Comparison of ENCODE assay signal across 8 cellular contexts in the genomic region with DNA sequence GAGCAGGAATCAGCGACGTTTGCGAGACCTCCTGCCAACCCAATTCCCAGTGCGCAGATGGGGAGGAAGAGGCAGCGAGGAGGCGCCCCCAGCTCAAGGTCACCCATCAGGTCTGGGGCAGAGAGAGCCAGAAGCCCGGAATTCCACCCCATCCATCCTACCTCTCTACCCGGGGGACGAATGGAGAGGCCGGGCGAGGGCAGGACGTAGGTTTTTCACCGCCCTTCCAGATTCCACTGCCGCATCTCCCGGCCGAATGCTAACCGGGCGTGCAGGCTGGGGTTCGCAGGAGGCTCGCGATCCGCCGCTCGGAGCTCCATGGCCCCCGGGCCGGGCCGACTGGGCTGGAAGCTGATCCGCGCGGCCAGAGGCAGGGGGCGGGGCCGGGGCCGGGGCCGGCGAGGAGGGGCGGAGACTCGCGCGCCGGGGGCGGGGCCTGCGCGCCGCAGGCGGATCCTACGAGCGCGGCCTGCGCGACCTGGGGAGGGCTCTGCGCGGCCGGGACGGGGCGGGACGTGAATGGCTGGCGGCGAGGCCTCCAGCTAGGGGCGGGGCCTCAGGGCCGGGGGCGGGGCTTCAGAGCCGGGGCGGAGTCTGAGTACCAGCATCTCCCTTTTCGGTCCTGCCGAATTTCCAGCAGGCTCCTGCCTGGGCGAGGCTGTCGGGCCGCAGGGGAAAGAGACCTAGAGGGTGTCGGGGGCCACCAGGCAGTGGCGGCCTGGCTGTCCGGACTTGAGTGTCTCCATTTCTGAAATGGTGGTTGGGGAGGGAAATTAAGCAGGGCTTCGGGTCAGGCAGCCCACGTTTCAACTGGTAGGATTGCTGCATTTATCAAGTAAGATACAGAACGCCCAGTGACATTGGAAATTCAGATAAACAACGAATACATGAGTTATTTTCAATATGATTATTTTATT. TPM values are rescaled to one million over a fixed set of nuclear protein-coding genes. Genes with fewer than 3 reads are reported as not detected.
DNase-seq lines count a peak whose midpoint lies in the region; ATAC-seq lines count a peak whose summit lies in the region.

TSS of gene ST6GALNAC4 (minus strand) at position 377 of the 917 bp plus-strand sequence. CDS start 622 bp downstream, outside the sequence.

- peak within 1 kb of the TSS; percentile 77 for H3K4me3 ChIP-seq in CD4-positive, CD25-positive, alpha-beta regulatory T cell (ENCODE audit: low read depth, low read length)
- H3K4me3 ChIP-seq in endocrine pancreas (ENCODE audit: control insufficient read depth, insufficient read depth, low read length), result peak within 1 kb of the TSS; percentile 19

- H3K4me3 Mint-ChIP-seq in CD4-positive, CD25-positive, alpha-beta regulatory T cell, result peak within 1 kb of the TSS; percentile 88 to 97 (median 94)

- peak within 1 kb of the TSS; percentile 66 for H3K27ac ChIP-seq in CD4-positive, CD25-positive, alpha-beta regulatory T cell (ENCODE audit: insufficient read depth, low read length, poor library complexity, severe bottlenecking)

- peaks cover 50% of the 10 kb centered on the region for H3K4me1 ChIP-seq in CD4-positive, CD25-positive, alpha-beta regulatory T cell (ENCODE audit: control insufficient read depth, insufficient read depth, low read length, poor library complexity, severe bottlenecking)
- H3K4me1 ChIP-seq in endocrine pancreas (ENCODE audit: control insufficient read depth, insufficient read depth, low read length), result no peaks in the 10 kb centered on the region

- H3K4me1 Mint-ChIP-seq in CD4-positive, CD25-positive, alpha-beta regulatory T cell, result peaks cover 0 to 57% (median 31%) of the 10 kb centered on the region in 4 donors

- H3K36me3 ChIP-seq in CD4-positive, CD25-positive, alpha-beta regulatory T cell (ENCODE audit: control insufficient read depth, insufficient read depth, low read length), result peaks cover 6% of the 10 kb centered on the region
- no peaks in the 10 kb centered on the region for H3K36me3 ChIP-seq in endocrine pancreas (ENCODE audit: control insufficient read depth, insufficient read depth, low read length)

- H3K36me3 Mint-ChIP-seq in CD4-positive, CD25-positive, alpha-beta regulatory T cell, result peaks cover 13% of the 10 kb centered on the region

- no peaks in the 10 kb centered on the region for H3K9me3 ChIP-seq in CD4-positive, CD25-positive, alpha-beta regulatory T cell (ENCODE audit: control insufficient read depth in 2 of 2, low read length in 2 of 2)
- H3K9me3 ChIP-seq in endocrine pancreas (ENCODE audit: control insufficient read depth, low read length), result no peaks in the 10 kb centered on the region

- H3K27ac Mint-ChIP-seq in CD4-positive, CD25-positive, alpha-beta regulatory T cell, result peak within 1 kb of the TSS; percentile 83 to 96 (median 94)

- peak; percentile 93 to 97 for ATAC-seq in CD4-positive, CD25-positive, alpha-beta regulatory T cell (ENCODE audit: low read depth in 2 of 2)
- ATAC-seq in GM19463 (IDR thresholded peaks at IDR 0.05; ENCODE audit: unreplicated experiment), result peak; percentile 77

- no peaks in the 10 kb centered on the region for H3K27me3 ChIP-seq in CD4-positive, CD25-positive, alpha-beta regulatory T cell (ENCODE audit: control insufficient read depth, insufficient read depth, low read length)
- no peaks in the 10 kb centered on the region for H3K27me3 ChIP-seq in endocrine pancreas (ENCODE audit: control insufficient read depth, insufficient read depth, low read length)

- no peaks in the 10 kb centered on the region for H3K27me3 Mint-ChIP-seq in CD4-positive, CD25-positive, alpha-beta regulatory T cell

- H3K9me3 Mint-ChIP-seq in CD4-positive, CD25-positive, alpha-beta regulatory T cell, result no peaks in the 10 kb centered on the region

- H3K9ac ChIP-seq in endocrine pancreas (ENCODE audit: control insufficient read depth, insufficient read depth, low read length), result peak within 1 kb of the TSS; percentile 4

- peak; percentile 90 to 93 (median 92) for DNase-seq in CD4-positive, CD25-positive, alpha-beta regulatory T cell
- peak; percentile 77 for DNase-seq in HS-27A (ENCODE audit: low read depth)
- peak; percentile 81 for DNase-seq in NOMO-1 treated with dmso at 0.1 percent for 144 hours (lab: John Stamatoyannopoulos, UW; ENCODE audit: unreplicated experiment)
- peak; percentile 69 for DNase-seq in activated CD8-positive, alpha-beta memory T cell treated with anti-CD3 and anti-CD28 coated beads, Interleukin-2, amount 50 U/mL, for 1 hour (ENCODE audit: extremely low read depth)
- peak; percentile 99 for DNase-seq in mesenteric fat pad (ENCODE audit: low spot score)
- DNase-seq in stimulated activated CD8-positive, alpha-beta memory T cell treated with anti-CD3 and anti-CD28 coated beads, Interleukin-15, amount 100 ng/mL, for 1 hour (ENCODE audit: low read depth), result peak; percentile 93

RNA-seq across cellular contexts. Expression of gene ST6GALNAC4, which starts in this region (rescaled TPM):
- total RNA-seq in CD4-positive, CD25-positive, alpha-beta regulatory T cell, result 31.6 TPM
- polyA plus RNA-seq in CD4-positive, CD25-positive, alpha-beta regulatory T cell, result 10 to 100 TPM; 23.1 to 23.8 (median 23.7) TPM
- total RNA-seq in mesenteric fat pad, result 40.0 TPM

Comparison
In these comparisons a context has a peak if more than half of its experiments do, and no peak if none do; other contexts are left out.
1. Peak in every context shown above with its lines: DNase-seq, ATAC-seq, H3K4me3 ChIP-seq and H3K27ac ChIP-seq.